8 cellular contexts compared by ENCODE assay signal in the genomic region with DNA sequence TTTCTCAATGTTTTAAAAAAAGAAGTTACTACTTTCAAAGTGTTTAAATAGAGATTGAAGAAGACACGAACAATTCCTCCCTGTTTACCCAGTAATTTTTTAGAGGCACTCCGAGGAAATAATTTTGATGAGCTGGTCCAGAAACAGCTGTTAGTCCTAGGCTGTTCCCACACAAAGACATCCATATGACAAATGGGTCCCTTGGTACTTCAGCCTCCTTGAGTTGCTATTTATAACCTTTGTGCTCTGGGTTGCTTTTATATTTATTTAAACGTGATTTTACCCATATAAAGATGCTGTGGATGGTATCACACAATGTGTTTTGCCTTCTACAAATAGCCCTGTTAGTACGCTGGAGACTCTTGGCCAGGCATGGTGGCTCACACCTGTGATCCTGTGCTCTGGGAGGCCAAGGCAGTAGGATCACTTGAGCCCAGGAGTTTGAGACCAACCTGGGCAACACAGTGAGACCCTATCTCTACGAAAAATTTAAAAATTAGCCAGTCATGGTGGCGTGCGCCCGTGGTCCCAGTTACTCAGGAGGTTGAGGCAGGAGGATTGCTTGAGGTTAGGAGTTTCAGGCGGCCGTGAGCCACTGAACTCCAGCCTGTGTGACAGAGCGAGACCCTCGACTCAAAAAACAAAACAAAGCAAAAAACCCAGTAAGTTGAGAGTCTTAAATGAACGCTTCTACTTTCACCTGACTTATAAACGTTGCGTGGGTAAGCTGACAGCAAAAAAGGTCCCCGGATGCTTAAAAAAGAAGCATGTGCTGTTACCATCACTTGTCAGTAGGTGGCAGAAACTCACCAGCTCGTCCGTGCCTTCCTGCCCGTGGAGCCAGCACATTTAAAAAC. TPM values are rescaled to one million over a fixed set of nuclear protein-coding genes. Genes with fewer than 3 reads are reported as not detected.
A peak's percentile ranks its signal among the peaks of the same experiment; 100 is the strongest.
DNase-seq lines count a peak whose midpoint lies in the region; ATAC-seq lines count a peak whose summit lies in the region.

No MANE protein-coding gene starts in this region.

- DNase-seq in DMS79 (lab: John Stamatoyannopoulos, UW) (peak; percentile 44), NCI-H748 treated with DMSO at 0.1 percent for 48 hours (lab: John Stamatoyannopoulos, UW) (peak; percentile 80), lung microvascular endothelial cell (ENCODE audit: low read depth in 2 of 2) (peak; percentile 71 to 79)
- DNase-seq in activated CD4-positive, alpha-beta T cell treated with anti-CD3 and anti-CD28 coated beads, Interleukin-2, amount 50 U/mL, for 4 hours: peak; percentile 56 to 65
- DNase-seq in effector CD4-positive, alpha-beta T cell: peak; percentile 63
- peak; percentile 21 for DNase-seq in stimulated activated CD8-positive, alpha-beta memory T cell treated with anti-CD3 and anti-CD28 coated beads, Interleukin-15, amount 100 ng/mL, for 24 hours (ENCODE audit: low read depth)

- ATAC-seq in HG03442 (IDR thresholded peaks at IDR 0.05; ENCODE audit: unreplicated experiment) (peak; percentile 54), HG03457 (IDR thresholded peaks at IDR 0.05; ENCODE audit: unreplicated experiment) (no peak)

RNA-seq across cellular contexts. Expression of a gene that starts 56.9 kb away (rescaled TPM):
- not detected in 2 replicates for total RNA-seq in lung microvascular endothelial cell

Comparison
In these comparisons a context has a peak if more than half of its experiments do, and no peak if none do; other contexts are left out.
1. DNase-seq: peak in every context shown above with its lines; median percentile 80 in NCI-H748 treated with DMSO at 0.1 percent for 48 hours; 75 in lung microvascular endothelial cell; 63 in effector CD4-positive, alpha-beta T cell; 60 in activated CD4-positive, alpha-beta T cell treated with anti-CD3 and anti-CD28 coated beads, Interleukin-2, amount 50 U/mL, for 4 hours; 44 in DMS79; 21 in stimulated activated CD8-positive, alpha-beta memory T cell treated with anti-CD3 and anti-CD28 coated beads, Interleukin-15, amount 100 ng/mL, for 24 hours.